Comparison of ENCODE assay signal across 8 cellular contexts in the genomic region with DNA sequence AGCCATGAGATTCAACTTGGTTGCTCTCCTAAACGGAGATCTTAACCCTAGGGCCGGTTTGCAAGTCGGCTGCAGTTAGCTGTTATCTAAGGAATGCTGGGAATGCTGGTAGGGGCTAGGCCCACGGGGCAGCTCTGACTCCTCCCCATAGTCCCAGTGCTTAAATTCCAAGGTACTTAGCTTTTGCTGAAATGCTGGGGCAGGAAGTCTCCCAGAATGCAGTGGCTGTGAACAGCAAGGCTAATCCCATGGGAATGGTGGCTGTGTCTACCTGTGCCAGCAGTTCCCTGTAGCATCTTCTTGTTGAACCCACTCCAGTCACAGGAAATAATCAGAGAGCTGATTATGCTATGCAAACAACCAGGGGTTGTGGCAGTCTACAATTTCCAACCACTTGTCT.
A peak's percentile ranks its signal among the peaks of the same experiment; 100 is the strongest.
DNase-seq lines count a peak whose midpoint lies in the region; ATAC-seq and TF ChIP-seq lines count a peak whose summit lies in the region.

No MANE protein-coding gene starts in this region.

- H3K4me3 Mint-ChIP-seq in GM23338, result no peak overlapping the region
- H3K4me3 Mint-ChIP-seq in activated CD4-positive, alpha-beta T cell treated with anti-CD3 and anti-CD28 coated beads, Interleukin-2, amount 10 ng/mL, durations not matched to agents 7 days and 5 days, result no peak overlapping the region

- no peak overlapping the region for H3K27ac Mint-ChIP-seq in GM23338
- H3K27ac Mint-ChIP-seq in activated CD4-positive, alpha-beta T cell treated with anti-CD3 and anti-CD28 coated beads, Interleukin-2, amount 10 ng/mL, durations not matched to agents 7 days and 5 days, result no peak overlapping the region

- 18% methylated on average over 2 of the region's 4 CpGs for WGBS in suprapubic skin

- H3K9me3 Mint-ChIP-seq in GM23338, result no peaks in the 10 kb centered on the region
- H3K9me3 Mint-ChIP-seq in activated CD4-positive, alpha-beta T cell treated with anti-CD3 and anti-CD28 coated beads, Interleukin-2, amount 10 ng/mL, durations not matched to agents 7 days and 5 days, result no peaks in the 10 kb centered on the region

- no peaks in the 10 kb centered on the region for H3F3A ChIP-seq in GM23338 (replicated peaks; ENCODE audit: low read depth)

- TF ChIP-seq EP300 in suprapubic skin (IDR thresholded peaks at IDR 0.05), result no peak

- CTCF ChIA-PET in activated CD4-positive, alpha-beta T cell treated with anti-CD3 and anti-CD28 coated beads, Interleukin-2, amount 10 ng/mL, durations not matched to agents 7 days and 5 days (lab: Charles Lee), result interaction anchor here (1.9 kb wide), 1 partner anchor 8 kb away, joined by 3 read pairs; no protein-coding TSS in a partner anchor

- H3K27ac ChIP-seq in GM23338 (ENCODE audit: low read depth) (peak overlapping the region; percentile 61), osteoblast (ENCODE audit: low read depth, low read length) (peak overlapping the region; percentile 21), suprapubic skin (no peak overlapping the region)

- H3K4me1 ChIP-seq in GM23338 (ENCODE audit: insufficient read depth) (peaks cover 35% of the 10 kb centered on the region), NT2/D1 (ENCODE audit: insufficient read depth, insufficient read length) (peaks cover 5% of the 10 kb centered on the region), osteoblast (ENCODE audit: insufficient read depth, low read length) (peaks cover 17% of the 10 kb centered on the region), suprapubic skin (no peaks in the 10 kb centered on the region)

- no peaks in the 10 kb centered on the region for H3K79me2 ChIP-seq in GM23338 (replicated peaks; ENCODE audit: insufficient read depth)
- H3K79me2 ChIP-seq in osteoblast (ENCODE audit: insufficient read depth, low read length), result no peaks in the 10 kb centered on the region

- peaks cover 12% of the 10 kb centered on the region for H3K27me3 Mint-ChIP-seq in GM23338 (ENCODE audit: insufficient read depth, low read depth, poor library complexity)
- H3K27me3 Mint-ChIP-seq in activated CD4-positive, alpha-beta T cell treated with anti-CD3 and anti-CD28 coated beads, Interleukin-2, amount 10 ng/mL, durations not matched to agents 7 days and 5 days, result peaks cover 24% of the 10 kb centered on the region

- peak; percentile 87 for ATAC-seq in GM23338
- ATAC-seq in HG03520 (IDR thresholded peaks at IDR 0.05; ENCODE audit: unreplicated experiment), result no peak
- ATAC-seq in omental fat pad (ENCODE audit: low FRiP score), result no peak

- H3K4me3 ChIP-seq in GM23338 (no peak overlapping the region), NT2/D1 (ENCODE audit: insufficient read length, low read depth) (no peak overlapping the region), osteoblast (ENCODE audit: insufficient read depth, low read length) (no peak overlapping the region), suprapubic skin (no peak overlapping the region)

- no peak overlapping the region for H3K9ac ChIP-seq in NT2/D1 (ENCODE audit: insufficient read length, low read depth)

- H2AFZ ChIP-seq in GM23338, result no peak overlapping the region
- peak overlapping the region; percentile 21 for H2AFZ ChIP-seq in osteoblast (ENCODE audit: low read length)

- TF ChIP-seq POLR2A in suprapubic skin (IDR thresholded peaks at IDR 0.05), result no peak

- no peaks in the 10 kb centered on the region for H4K20me1 ChIP-seq in GM23338 (replicated peaks; ENCODE audit: insufficient read depth)
- H4K20me1 ChIP-seq in osteoblast (ENCODE audit: insufficient read depth, low read length), result no peaks in the 10 kb centered on the region

- H3K4me2 ChIP-seq in GM23338, result no peak overlapping the region
- H3K4me2 ChIP-seq in osteoblast (ENCODE audit: insufficient read depth, low read length), result peak overlapping the region; percentile 36

- H3K27me3 ChIP-seq in GM23338 (ENCODE audit: insufficient read depth) (no peaks in the 10 kb centered on the region), NT2/D1 (ENCODE audit: insufficient read depth, insufficient read length) (no peaks in the 10 kb centered on the region), osteoblast (ENCODE audit: insufficient read depth, low read length) (no peaks in the 10 kb centered on the region), suprapubic skin (no peaks in the 10 kb centered on the region)

- H3K9me3 ChIP-seq in NT2/D1 (ENCODE audit: insufficient read depth, low read length) (no peaks in the 10 kb centered on the region), osteoblast (ENCODE audit: low read depth, low read length) (no peaks in the 10 kb centered on the region), suprapubic skin (no peaks in the 10 kb centered on the region)

- H3K36me3 ChIP-seq in GM23338 (ENCODE audit: insufficient read depth), result no peaks in the 10 kb centered on the region
- H3K36me3 ChIP-seq in NT2/D1 (ENCODE audit: insufficient read depth, insufficient read length, low read length), result no peaks in the 10 kb centered on the region
- no peaks in the 10 kb centered on the region for H3K36me3 ChIP-seq in osteoblast (ENCODE audit: insufficient read depth, low read length)
- H3K36me3 ChIP-seq in suprapubic skin, result no peaks in the 10 kb centered on the region

- TF ChIP-seq CTCF in GM23338 (conservative IDR thresholded peaks at IDR 0.05; ENCODE audit: low read depth in 2 of 2), result no peak
- TF ChIP-seq CTCF in osteoblast (IDR thresholded peaks at IDR 0.05; ENCODE audit: extremely low read depth, low read depth, low read length), result no peak
- TF ChIP-seq CTCF in omental fat pad (IDR thresholded peaks at IDR 0.05), result no peak
- no peak for TF ChIP-seq CTCF in suprapubic skin (IDR thresholded peaks at IDR 0.05)

- H3K36me3 Mint-ChIP-seq in GM23338 (ENCODE audit: low read depth), result no peaks in the 10 kb centered on the region
- no peaks in the 10 kb centered on the region for H3K36me3 Mint-ChIP-seq in activated CD4-positive, alpha-beta T cell treated with anti-CD3 and anti-CD28 coated beads, Interleukin-2, amount 10 ng/mL, durations not matched to agents 7 days and 5 days (ENCODE audit: low read depth)

- H3K4me1 Mint-ChIP-seq in GM23338, result peaks cover 40% of the 10 kb centered on the region
- no peaks in the 10 kb centered on the region for H3K4me1 Mint-ChIP-seq in activated CD4-positive, alpha-beta T cell treated with anti-CD3 and anti-CD28 coated beads, Interleukin-2, amount 10 ng/mL, durations not matched to agents 7 days and 5 days

- peak; percentile 97 for DNase-seq in GM23338 (ENCODE audit: low spot score)
- peak; percentile 87 for DNase-seq in NT2/D1 (ENCODE audit: low read depth, low spot score)
- peak; percentile 61 for DNase-seq in fibroblast of peridontal ligament (ENCODE audit: extremely low read depth)
- peak; percentile 78 for DNase-seq in osteoblast (ENCODE audit: insufficient read length, low spot score, missing footprints)
- DNase-seq in omental fat pad (ENCODE audit: low spot score), result no peak
- DNase-seq in activated CD4-positive, alpha-beta T cell treated with anti-CD3 and anti-CD28 coated beads, Interleukin-2, amount 10 ng/mL, durations not matched to agents 7 days and 5 days, result no peak
- DNase-seq in suprapubic skin (ENCODE audit: low spot score in 2 of 2), result no peak

- H3K9me2 ChIP-seq in GM23338 (ENCODE audit: insufficient read depth), result no peaks in the 10 kb centered on the region

- POLR2A ChIA-PET in activated CD4-positive, alpha-beta T cell treated with anti-CD3 and anti-CD28 coated beads, Interleukin-2, amount 10 ng/mL, durations not matched to agents 7 days and 5 days (lab: Charles Lee), result no interaction called here

TF ChIP-seq in GM23338, 12 proteins besides CTCF, POLR2A, EP300 and RAD21:
- TF ChIP-seq EZH2phosphoT487 (IDR thresholded peaks at IDR 0.05; ENCODE audit: unreplicated experiment), result no peak
- TF ChIP-seq, protein P1, sequence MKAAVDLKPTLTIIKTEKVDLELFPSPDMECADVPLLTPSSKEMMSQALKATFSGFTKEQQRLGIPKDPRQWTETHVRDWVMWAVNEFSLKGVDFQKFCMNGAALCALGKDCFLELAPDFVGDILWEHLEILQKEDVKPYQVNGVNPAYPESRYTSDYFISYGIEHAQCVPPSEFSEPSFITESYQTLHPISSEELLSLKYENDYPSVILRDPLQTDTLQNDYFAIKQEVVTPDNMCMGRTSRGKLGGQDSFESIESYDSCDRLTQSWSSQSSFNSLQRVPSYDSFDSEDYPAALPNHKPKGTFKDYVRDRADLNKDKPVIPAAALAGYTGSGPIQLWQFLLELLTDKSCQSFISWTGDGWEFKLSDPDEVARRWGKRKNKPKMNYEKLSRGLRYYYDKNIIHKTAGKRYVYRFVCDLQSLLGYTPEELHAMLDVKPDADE (IDR thresholded peaks at IDR 0.05), result 0 out of 2 replicates have a peak, but pooled peaks have one; percentile 16

Comparison
In these comparisons a context has a peak if more than half of its experiments do, and no peak if none do; other contexts are left out.
1. DNase-seq: peak in GM23338 (single experiment), NT2/D1 (single experiment), fibroblast of peridontal ligament (single experiment) and osteoblast (single experiment); none in omental fat pad (single experiment), activated CD4-positive, alpha-beta T cell treated with anti-CD3 and anti-CD28 coated beads, Interleukin-2, amount 10 ng/mL, durations not matched to agents 7 days and 5 days (single experiment) and suprapubic skin (0 of 2).